10 cellular contexts compared by ENCODE assay signal in the genomic region with DNA sequence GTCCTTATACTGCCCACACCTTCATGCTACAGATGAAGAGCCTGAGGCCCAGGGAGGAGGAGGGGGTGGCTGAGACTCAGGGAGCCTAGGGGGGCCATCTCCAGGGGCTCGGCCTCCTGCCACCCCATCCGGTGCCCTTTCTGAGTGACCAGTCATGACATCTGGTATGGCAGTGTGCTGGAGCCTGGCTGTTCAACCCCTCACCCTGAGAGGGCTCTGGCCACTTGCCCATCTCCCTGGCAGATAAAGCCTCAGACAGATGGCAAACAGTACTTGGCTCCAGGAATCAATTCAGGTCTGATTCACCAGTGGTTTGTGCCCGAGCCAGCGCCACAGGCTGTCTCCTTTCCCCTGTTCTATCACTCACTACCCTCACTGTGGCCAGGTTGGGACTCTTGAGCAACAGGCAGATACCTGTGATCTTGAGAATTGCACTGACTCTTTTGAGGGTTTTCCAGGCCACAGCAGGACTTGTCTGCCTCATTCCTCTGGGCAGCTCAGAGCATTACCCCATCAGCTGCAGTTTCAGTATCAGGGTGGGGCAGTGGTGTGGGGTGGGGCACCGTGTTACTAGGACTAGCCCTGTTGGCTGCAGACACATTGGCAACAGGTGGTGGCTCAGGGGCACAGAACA. TPM values are rescaled to one million over a fixed set of nuclear protein-coding genes. Genes with fewer than 3 reads are reported as not detected.
DNase-seq lines count a peak whose midpoint lies in the region; ATAC-seq and TF ChIP-seq lines count a peak whose summit lies in the region.
"Had no signal": no experiment of that assay in that cellular context is flagged by ENCODE, and none has a peak within 500 bp of the region (broad histone marks: within the 10 kb centered on the region; RNA-seq: fewer than 3 reads in every experiment).

No MANE protein-coding gene starts in this region.

- no peaks in the 10 kb centered on the region for H3K9me3 Mint-ChIP-seq in stimulated activated naive CD8-positive, alpha-beta T cell treated with anti-CD3 and anti-CD28 coated beads, Interleukin-15, amount 100 ng/mL, for 72 hours
- H3K9me3 Mint-ChIP-seq: activated B cell treated with CpG ODN at 0.5 μM for 24 hours had no signal

- peaks cover 9% of the 10 kb centered on the region for H3K4me1 Mint-ChIP-seq in stimulated activated naive CD8-positive, alpha-beta T cell treated with anti-CD3 and anti-CD28 coated beads, Interleukin-15, amount 100 ng/mL, for 72 hours

- peak; percentile 58 for ATAC-seq in stimulated activated naive CD8-positive, alpha-beta T cell treated with anti-CD3 and anti-CD28 coated beads, Interleukin-15, amount 100 ng/mL, for 72 hours
- ATAC-seq in stimulated activated naive CD8-positive, alpha-beta T cell treated with anti-CD3 and anti-CD28 coated beads, Interleukin-15, Interleukin-2, amounts not matched to agents 100 U/mL and 50 U/mL, for 24 hours, result no peak
- ATAC-seq in aorta (ENCODE audit: low FRiP score), result peak; percentile 51
- ATAC-seq in HG03280 (IDR thresholded peaks at IDR 0.05; ENCODE audit: unreplicated experiment), result no peak
- no peak for ATAC-seq in HG03175 (IDR thresholded peaks at IDR 0.05; ENCODE audit: unreplicated experiment)

- H3K27ac ChIP-seq in right atrium auricular region (peak overlapping the region in 1 of 2 donors; percentile 35), aorta (ENCODE audit: low read depth in 1 of 2, low read length in 2 of 2) (no peak overlapping the region)

- no peaks in the 10 kb centered on the region for H3K27me3 Mint-ChIP-seq in stimulated activated naive CD8-positive, alpha-beta T cell treated with anti-CD3 and anti-CD28 coated beads, Interleukin-15, amount 100 ng/mL, for 72 hours
- H3K27me3 Mint-ChIP-seq: activated B cell treated with CpG ODN at 0.5 μM for 24 hours had no signal

- intact Hi-C loops in aorta (cut with DNase I), result loop anchor here in 1 of 2 donors (5.0 kb wide), 1 partner anchor 115 kb away; no protein-coding TSS in a partner anchor

- no peak overlapping the region for H3K27ac Mint-ChIP-seq in stimulated activated naive CD8-positive, alpha-beta T cell treated with anti-CD3 and anti-CD28 coated beads, Interleukin-15, amount 100 ng/mL, for 72 hours

- peaks cover 0 to 28% of the 10 kb centered on the region in 2 donors for H3K4me1 ChIP-seq in right atrium auricular region
- peaks cover 0 to 1% of the 10 kb centered on the region in 2 donors for H3K4me1 ChIP-seq in aorta (ENCODE audit: control insufficient read depth in 1 of 2, insufficient read depth in 2 of 2, low read length in 2 of 2)

- no peaks in the 10 kb centered on the region for H3K27me3 ChIP-seq in right atrium auricular region
- no peaks in the 10 kb centered on the region for H3K27me3 ChIP-seq in aorta (ENCODE audit: control insufficient read depth in 1 of 2, insufficient read depth in 2 of 2, low read length in 1 of 2)

- no peaks in the 10 kb centered on the region for H3K9me3 ChIP-seq in right atrium auricular region
- no peaks in the 10 kb centered on the region for H3K9me3 ChIP-seq in aorta (ENCODE audit: control insufficient read depth, low read length)

- H3K4me3 ChIP-seq in right atrium auricular region, result no peak overlapping the region
- H3K4me3 ChIP-seq in aorta (ENCODE audit: low read length in 2 of 2), result no peak overlapping the region

- peaks cover 8% of the 10 kb centered on the region for H3K36me3 ChIP-seq in right atrium auricular region
- H3K36me3 ChIP-seq in aorta (ENCODE audit: control insufficient read depth in 1 of 2, insufficient read depth in 2 of 2, low read length in 1 of 2), result peaks cover 0 to 3% of the 10 kb centered on the region in 2 donors

- TF ChIP-seq CTCF in right atrium auricular region (IDR thresholded peaks at IDR 0.05), result no peak

- H3K4me3 Mint-ChIP-seq in stimulated activated naive CD8-positive, alpha-beta T cell treated with anti-CD3 and anti-CD28 coated beads, Interleukin-15, amount 100 ng/mL, for 72 hours, result no peak overlapping the region
- H3K4me3 Mint-ChIP-seq: activated B cell treated with CpG ODN at 0.5 μM for 24 hours had no signal

- WGBS in aorta, 2 donors, result 35% methylated on average over 5 of the region's 5 CpGs

- DNase-seq in stimulated activated naive CD8-positive, alpha-beta T cell treated with anti-CD3 and anti-CD28 coated beads, Interleukin-15, amount 100 ng/mL, for 72 hours, result no peak
- no peak for DNase-seq in stimulated activated naive CD8-positive, alpha-beta T cell treated with anti-CD3 and anti-CD28 coated beads, Interleukin-15, Interleukin-2, amounts not matched to agents 100 U/mL and 50 U/mL, for 24 hours
- peak; percentile 48 for DNase-seq in SW480 (ENCODE audit: low spot score)
- DNase-seq in right atrium auricular region (ENCODE audit: low spot score), result peak; percentile 59
- DNase-seq in aorta, result peak in 1 of 2 donors; percentile 45
- no peak for DNase-seq in SKM-1 treated with dmso at 0.1 percent for 144 hours (lab: John Stamatoyannopoulos, UW; ENCODE audit: unreplicated experiment)
- DNase-seq: activated B cell treated with CpG ODN at 0.5 μM for 24 hours, DND-41 had no signal

RNA-seq across cellular contexts. Expression of a gene that starts 22.8 kb away (rescaled TPM):
- total RNA-seq in right atrium auricular region (10 to 100 TPM; 51.4 to 97.2 TPM), aorta (100 to 1,000 TPM; 190 to 197 TPM)
- 100 to 1,000 TPM; 160 to 193 TPM for polyA plus RNA-seq in aorta

Comparison
In these comparisons a context has a peak if more than half of its experiments do, and no peak if none do; other contexts are left out.
1. ATAC-seq: peak in stimulated activated naive CD8-positive, alpha-beta T cell treated with anti-CD3 and anti-CD28 coated beads, Interleukin-15, amount 100 ng/mL, for 72 hours (single experiment) and aorta (single experiment); none in stimulated activated naive CD8-positive, alpha-beta T cell treated with anti-CD3 and anti-CD28 coated beads, Interleukin-15, Interleukin-2, amounts not matched to agents 100 U/mL and 50 U/mL, for 24 hours (single experiment), HG03280 (single experiment) and HG03175 (single experiment).
2. DNase-seq: peak in SW480 (single experiment) and right atrium auricular region (single experiment); none in stimulated activated naive CD8-positive, alpha-beta T cell treated with anti-CD3 and anti-CD28 coated beads, Interleukin-15, amount 100 ng/mL, for 72 hours (0 of 2), stimulated activated naive CD8-positive, alpha-beta T cell treated with anti-CD3 and anti-CD28 coated beads, Interleukin-15, Interleukin-2, amounts not matched to agents 100 U/mL and 50 U/mL, for 24 hours (single experiment) and SKM-1 treated with dmso at 0.1 percent for 144 hours (single experiment).